15 cellular contexts compared by ENCODE assay signal in genomic region chr10:90919683-90920574, GRCh38. TPM values are rescaled to one million over a fixed set of nuclear protein-coding genes. Genes with fewer than 3 reads are reported as not detected.
DNase-seq lines count a peak whose midpoint lies in the region; ATAC-seq and TF ChIP-seq lines count a peak whose summit lies in the region.
"Had no signal": no experiment of that assay in that cellular context is flagged by ENCODE, and none has a peak within 500 bp of the region (broad histone marks: within the 10 kb centered on the region; RNA-seq: fewer than 3 reads in every experiment).

No MANE protein-coding gene starts in this region.

- H3K79me2 ChIP-seq in PC-3 (ENCODE audit: low read length): no peaks in the 10 kb centered on the region

- no peaks in the 10 kb centered on the region for H3F3A ChIP-seq in PC-3 (ENCODE audit: low read length, unreplicated experiment)

- H3K36me3 Mint-ChIP-seq in Calu3 (ENCODE audit: insufficient read depth, unreplicated experiment) (peaks cover 11% of the 10 kb centered on the region), osteocyte (ENCODE audit: unreplicated experiment) (no peaks in the 10 kb centered on the region)
- H3K36me3 Mint-ChIP-seq in T-helper 2 cell treated with Interferon-gamma antibody and Interleukin-4, amounts not matched to agents 5 μg/mL and 100 μg/mL, for 36 hours (ENCODE audit: low read depth): no peaks in the 10 kb centered on the region
- H3K36me3 Mint-ChIP-seq: brain had no signal

- CTCF ChIA-PET in Calu3 (lab: Charles Lee) (interaction anchor here (1.0 kb wide), 1 partner anchor 8 kb away, joined by 5 read pairs; no protein-coding TSS in a partner anchor), PC-3 (lab: Charles Lee) (interaction anchor here (0.6 kb wide), 2 partner anchors 92 to 1530 kb away, joined by 5 to 6 read pairs; no protein-coding TSS in a partner anchor)

- H2AFZ ChIP-seq in PC-3 (ENCODE audit: low read length): no peak overlapping the region

- no peak for ATAC-seq in PC-3
- ATAC-seq in stimulated activated naive CD8-positive, alpha-beta T cell treated with anti-CD3 and anti-CD28 coated beads, Interleukin-15, amount 100 ng/mL, for 72 hours: no peak

- no peaks in the 10 kb centered on the region for H3K27me3 ChIP-seq in PC-3 (ENCODE audit: low read length)

- H4K20me1 ChIP-seq in PC-3 (ENCODE audit: low read length): no peaks in the 10 kb centered on the region

- peaks cover 22% of the 10 kb centered on the region for H3K4me1 ChIP-seq in PC-3 (ENCODE audit: insufficient read depth, low read length)

- H3K9me2 ChIP-seq in PC-3 (replicated peaks; ENCODE audit: low read length): no peaks in the 10 kb centered on the region

- no TSS peak for BruUV-seq in Calu3 (replicated peaks; lab: Mats Ljungman, UMichigan)
- no TSS peak for BruUV-seq in PC-3 (replicated peaks; lab: Mats Ljungman, UMichigan)

- H3K27ac Mint-ChIP-seq in Calu3 (ENCODE audit: unreplicated experiment) (peak overlapping the region; percentile 45), osteocyte (ENCODE audit: unreplicated experiment) (peak overlapping the region; percentile 76)
- H3K27ac Mint-ChIP-seq in stimulated activated naive CD8-positive, alpha-beta T cell treated with anti-CD3 and anti-CD28 coated beads, Interleukin-15, amount 100 ng/mL, for 72 hours: no peak overlapping the region
- H3K27ac Mint-ChIP-seq in T-helper 2 cell treated with Interferon-gamma antibody and Interleukin-4, amounts not matched to agents 5 μg/mL and 100 μg/mL, for 36 hours: no peak overlapping the region
- H3K27ac Mint-ChIP-seq: activated naive CD4-positive, alpha-beta T cell treated with anti-CD3 and anti-CD28 coated beads for 36 hours had no signal

- H3K27me3 Mint-ChIP-seq in Calu3 (ENCODE audit: unreplicated experiment) (no peaks in the 10 kb centered on the region), osteocyte (ENCODE audit: unreplicated experiment) (no peaks in the 10 kb centered on the region)
- peaks cover 23% of the 10 kb centered on the region for H3K27me3 Mint-ChIP-seq in stimulated activated naive CD8-positive, alpha-beta T cell treated with anti-CD3 and anti-CD28 coated beads, Interleukin-15, amount 100 ng/mL, for 72 hours
- H3K27me3 Mint-ChIP-seq in T-helper 2 cell treated with Interferon-gamma antibody and Interleukin-4, amounts not matched to agents 5 μg/mL and 100 μg/mL, for 36 hours (ENCODE audit: low read depth): peaks cover 56% of the 10 kb centered on the region

- DNase-seq in Calu3 (no peak), PC-3 (no peak), fibroblast of pulmonary artery (ENCODE audit: low read depth) (no peak), osteocyte (ENCODE audit: extremely low spot score, unreplicated experiment) (no peak)
- no peak for DNase-seq in stimulated activated CD4-positive, alpha-beta T cell treated with anti-CD3 and anti-CD28 coated beads, Interleukin-4, amount 100 ng/mL, for 1 hour
- no peak for DNase-seq in stimulated activated naive CD8-positive, alpha-beta T cell treated with anti-CD3 and anti-CD28 coated beads, Interleukin-15, amount 100 ng/mL, for 72 hours
- no peak for DNase-seq in T-helper 2 cell treated with Interferon-gamma antibody and Interleukin-4, amounts not matched to agents 5 μg/mL and 100 μg/mL, for 36 hours (ENCODE audit: low spot score)
- no peak for DNase-seq in effector CD8-positive, alpha-beta T cell (lab: John Stamatoyannopoulos, UW)
- DNase-seq: activated CD4-positive, alpha-beta T cell treated with anti-CD3 and anti-CD28 coated beads, Interleukin-2, amount 50 U/mL, for 1 hour; activated naive CD4-positive, alpha-beta T cell treated with anti-CD3 and anti-CD28 coated beads for 36 hours; NCI-H2081; NCI-H526 treated with DMSO at 0.1 percent for 48 hours; stimulated activated CD4-positive, alpha-beta T cell treated with anti-CD3 and anti-CD28 coated beads, Interleukin-1b, Interleukin-23, amount 100 ng/mL, for 48 hours had no signal

- peak overlapping the region; percentile 64 for H3K4me3 Mint-ChIP-seq in Calu3 (ENCODE audit: low read depth, unreplicated experiment)
- H3K4me3 Mint-ChIP-seq in osteocyte (ENCODE audit: unreplicated experiment): peak overlapping the region; percentile 55
- no peak overlapping the region for H3K4me3 Mint-ChIP-seq in stimulated activated naive CD8-positive, alpha-beta T cell treated with anti-CD3 and anti-CD28 coated beads, Interleukin-15, amount 100 ng/mL, for 72 hours
- H3K4me3 Mint-ChIP-seq in T-helper 2 cell treated with Interferon-gamma antibody and Interleukin-4, amounts not matched to agents 5 μg/mL and 100 μg/mL, for 36 hours: no peak overlapping the region
- H3K4me3 Mint-ChIP-seq: activated naive CD4-positive, alpha-beta T cell treated with anti-CD3 and anti-CD28 coated beads for 36 hours had no signal

- intact Hi-C loops in Calu3 (cut with micrococcal nuclease; ENCODE audit: unreplicated experiment): loop anchor here (10.0 kb wide), 2 partner anchors 85 to 125 kb away; no protein-coding TSS in a partner anchor
- intact Hi-C loops in PC-3 (cut with micrococcal nuclease): loop anchor here (10.0 kb wide), 1 partner anchor 165 kb away; no protein-coding TSS in a partner anchor

- peak overlapping the region; percentile 75 for H3K4me2 ChIP-seq in PC-3 (ENCODE audit: low read length)

- H3K9me3 ChIP-seq in PC-3 (ENCODE audit: low read length): no peaks in the 10 kb centered on the region

- H3K27ac ChIP-seq in PC-3 (ENCODE audit: low read length): no peak overlapping the region

- POLR2A ChIA-PET in PC-3 (lab: Charles Lee; ENCODE audit: unreplicated experiment): no interaction called here

- H3K9me3 Mint-ChIP-seq in Calu3 (ENCODE audit: low read depth, unreplicated experiment): no peaks in the 10 kb centered on the region
- H3K9me3 Mint-ChIP-seq in osteocyte (ENCODE audit: unreplicated experiment): no peaks in the 10 kb centered on the region
- no peaks in the 10 kb centered on the region for H3K9me3 Mint-ChIP-seq in stimulated activated naive CD8-positive, alpha-beta T cell treated with anti-CD3 and anti-CD28 coated beads, Interleukin-15, amount 100 ng/mL, for 72 hours
- no peaks in the 10 kb centered on the region for H3K9me3 Mint-ChIP-seq in T-helper 2 cell treated with Interferon-gamma antibody and Interleukin-4, amounts not matched to agents 5 μg/mL and 100 μg/mL, for 36 hours
- H3K9me3 Mint-ChIP-seq: activated naive CD4-positive, alpha-beta T cell treated with anti-CD3 and anti-CD28 coated beads for 36 hours had no signal

- peaks cover 10% of the 10 kb centered on the region for H3K4me1 Mint-ChIP-seq in Calu3 (ENCODE audit: low read depth, unreplicated experiment)
- H3K4me1 Mint-ChIP-seq in osteocyte (ENCODE audit: unreplicated experiment): peaks cover 36% of the 10 kb centered on the region
- H3K4me1 Mint-ChIP-seq in stimulated activated naive CD8-positive, alpha-beta T cell treated with anti-CD3 and anti-CD28 coated beads, Interleukin-15, amount 100 ng/mL, for 72 hours: no peaks in the 10 kb centered on the region
- no peaks in the 10 kb centered on the region for H3K4me1 Mint-ChIP-seq in T-helper 2 cell treated with Interferon-gamma antibody and Interleukin-4, amounts not matched to agents 5 μg/mL and 100 μg/mL, for 36 hours (ENCODE audit: low read depth)

- no peaks in the 10 kb centered on the region for H3K36me3 ChIP-seq in PC-3 (ENCODE audit: low read depth, low read length)

- TF ChIP-seq CTCF in Calu3 (IDR thresholded peaks at IDR 0.05; ENCODE audit: unreplicated experiment) (no peak), PC-3 (conservative IDR thresholded peaks at IDR 0.05; ENCODE audit: low read depth, low read length) (no peak), fibroblast of pulmonary artery (IDR thresholded peaks at IDR 0.05; ENCODE audit: low read length, missing control alignments) (no peak), osteocyte (IDR thresholded peaks at IDR 0.05) (no peak)

- H3K4me3 ChIP-seq in PC-3 (ENCODE audit: low read length) (no peak overlapping the region), fibroblast of pulmonary artery (replicated peaks; ENCODE audit: low read depth, low read length) (peak overlapping the region; percentile 8)

- no peak overlapping the region for H3K9ac ChIP-seq in PC-3 (ENCODE audit: low read length)

RNA-seq across cellular contexts. Expression of gene ANKRD1, which starts 1.0 kb away (rescaled TPM):
- 2.3 and 6.2 TPM in 2 replicates for total RNA-seq in Calu3 (2022)
- 2.8 and 3.5 TPM in 2 replicates for total RNA-seq in PC-3 (2014; rRNA removed)
- 4.9 and 5.8 TPM in 2 replicates for total RNA-seq in osteocyte
- total RNA-seq: activated naive CD4-positive, alpha-beta T cell treated with anti-CD3 and anti-CD28 coated beads for 36 hours; subcutaneous adipose tissue had no signal

RNA-seq across cellular contexts. Expression of gene RPP30, which starts 48.2 kb away (rescaled TPM):
- total RNA-seq in Calu3 (2022) (27.3 and 36.6 TPM in 2 replicates), PC-3 (2014; rRNA removed) (44.3 and 57.8 TPM in 2 replicates), osteocyte (31.8 and 32.8 TPM in 2 replicates)

Comparison
In these comparisons a context has a peak if more than half of its experiments do, and no peak if none do; other contexts are left out.
1. H3K27ac Mint-ChIP-seq: peak in Calu3 (single experiment) and osteocyte (single experiment); none in stimulated activated naive CD8-positive, alpha-beta T cell treated with anti-CD3 and anti-CD28 coated beads, Interleukin-15, amount 100 ng/mL, for 72 hours (0 of 2) and T-helper 2 cell treated with Interferon-gamma antibody and Interleukin-4, amounts not matched to agents 5 μg/mL and 100 μg/mL, for 36 hours (single experiment).
2. H3K4me3 Mint-ChIP-seq: peak in Calu3 (single experiment) and osteocyte (single experiment); none in stimulated activated naive CD8-positive, alpha-beta T cell treated with anti-CD3 and anti-CD28 coated beads, Interleukin-15, amount 100 ng/mL, for 72 hours (0 of 2) and T-helper 2 cell treated with Interferon-gamma antibody and Interleukin-4, amounts not matched to agents 5 μg/mL and 100 μg/mL, for 36 hours (single experiment).